In the genomic region with DNA sequence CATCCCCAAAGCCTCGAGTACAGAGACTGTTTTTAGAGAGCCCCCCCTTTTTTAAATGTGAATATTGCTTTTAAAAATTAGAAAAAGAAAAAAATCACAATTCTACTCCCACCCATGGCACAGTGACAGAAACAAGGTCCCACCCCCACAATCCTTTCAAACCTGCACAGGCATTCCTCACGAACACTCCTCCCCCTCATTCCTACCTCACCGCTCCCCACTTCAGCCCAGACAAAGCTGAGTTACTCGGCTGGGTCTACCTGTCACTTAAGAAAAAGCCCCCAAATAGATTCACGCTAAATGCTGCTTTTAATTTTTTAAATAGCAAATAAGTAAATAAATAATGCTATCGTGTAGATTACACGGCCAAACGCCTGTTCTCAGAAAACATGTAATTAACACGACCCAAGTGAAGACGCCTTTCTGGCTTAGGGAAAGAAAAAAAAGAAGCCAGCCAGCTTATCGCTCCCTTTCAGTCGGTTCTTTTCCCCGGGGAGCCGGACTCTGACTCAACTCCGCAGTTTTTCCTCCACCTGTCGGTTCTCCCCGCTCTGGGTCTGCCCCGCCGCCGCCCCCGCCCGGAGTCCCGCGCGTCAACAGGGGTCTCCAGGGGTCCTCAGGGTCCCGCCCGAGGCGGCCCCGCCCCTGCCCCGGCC, we compare ENCODE assay signal across 1 cellular context.
TF ChIP-seq lines count a peak whose summit lies in the region.

No MANE protein-coding gene starts in this region.

TF ChIP-seq in HEK293, 187 proteins besides CTCF, POLR2A, EP300 and RAD21 (continued from another document and continues in another):
- no peak for TF ChIP-seq ZNF660 (tag by site-specific recombination; IDR thresholded peaks at IDR 0.05)
- TF ChIP-seq SCRT1 (tag by site-specific recombination; IDR thresholded peaks at IDR 0.05; ENCODE audit: borderline replicate concordance): no peak
- no peak for TF ChIP-seq KLF16 (tag by site-specific recombination; IDR thresholded peaks at IDR 0.05)
- TF ChIP-seq ZNF133 (tag by site-specific recombination; IDR thresholded peaks at IDR 0.05): no peak
- no peak for TF ChIP-seq ZNF658 (tag by site-specific recombination; IDR thresholded peaks at IDR 0.05)
- no peak for TF ChIP-seq ZNF184 (tag by site-specific recombination; IDR thresholded peaks at IDR 0.05)
- no peak for TF ChIP-seq ZNF426 (tag by site-specific recombination; IDR thresholded peaks at IDR 0.05)
- TF ChIP-seq EGR2 (tag by site-specific recombination; IDR thresholded peaks at IDR 0.05; ENCODE audit: low read depth): peak; percentile 88
- TF ChIP-seq ZFHX2 (tag by site-specific recombination; conservative IDR thresholded peaks at IDR 0.05): peak; percentile 82
- no peak for TF ChIP-seq MEIS1 (CRISPR knock-in tag; IDR thresholded peaks at IDR 0.05; ENCODE audit: borderline replicate concordance)
- no peak for TF ChIP-seq OSR2 (tag by site-specific recombination; IDR thresholded peaks at IDR 0.05)
- TF ChIP-seq ZNF510 (tag by site-specific recombination; IDR thresholded peaks at IDR 0.05; ENCODE audit: insufficient replicate concordance): no peak
- 0 out of 2 replicates have a peak, but pooled peaks have one; percentile 10 for TF ChIP-seq WT1 (tag by site-specific recombination; IDR thresholded peaks at IDR 0.05)
- 0 out of 2 replicates have a peak, but pooled peaks have one; percentile 40 for TF ChIP-seq ZNF366 (tag by site-specific recombination; conservative IDR thresholded peaks at IDR 0.05)
- TF ChIP-seq ZBTB11 (tag by site-specific recombination; conservative IDR thresholded peaks at IDR 0.05; ENCODE audit: low read depth): no peak
- no peak for TF ChIP-seq ZNF654 (tag by site-specific recombination; IDR thresholded peaks at IDR 0.05; ENCODE audit: low read depth)
- TF ChIP-seq, protein P1, sequence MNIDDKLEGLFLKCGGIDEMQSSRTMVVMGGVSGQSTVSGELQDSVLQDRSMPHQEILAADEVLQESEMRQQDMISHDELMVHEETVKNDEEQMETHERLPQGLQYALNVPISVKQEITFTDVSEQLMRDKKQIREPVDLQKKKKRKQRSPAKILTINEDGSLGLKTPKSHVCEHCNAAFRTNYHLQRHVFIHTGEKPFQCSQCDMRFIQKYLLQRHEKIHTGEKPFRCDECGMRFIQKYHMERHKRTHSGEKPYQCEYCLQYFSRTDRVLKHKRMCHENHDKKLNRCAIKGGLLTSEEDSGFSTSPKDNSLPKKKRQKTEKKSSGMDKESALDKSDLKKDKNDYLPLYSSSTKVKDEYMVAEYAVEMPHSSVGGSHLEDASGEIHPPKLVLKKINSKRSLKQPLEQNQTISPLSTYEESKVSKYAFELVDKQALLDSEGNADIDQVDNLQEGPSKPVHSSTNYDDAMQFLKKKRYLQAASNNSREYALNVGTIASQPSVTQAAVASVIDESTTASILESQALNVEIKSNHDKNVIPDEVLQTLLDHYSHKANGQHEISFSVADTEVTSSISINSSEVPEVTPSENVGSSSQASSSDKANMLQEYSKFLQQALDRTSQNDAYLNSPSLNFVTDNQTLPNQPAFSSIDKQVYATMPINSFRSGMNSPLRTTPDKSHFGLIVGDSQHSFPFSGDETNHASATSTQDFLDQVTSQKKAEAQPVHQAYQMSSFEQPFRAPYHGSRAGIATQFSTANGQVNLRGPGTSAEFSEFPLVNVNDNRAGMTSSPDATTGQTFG (tag by site-specific recombination; IDR thresholded peaks at IDR 0.05; ENCODE audit: borderline replicate concordance): no peak
- TF ChIP-seq ZNF169 (tag by site-specific recombination; IDR thresholded peaks at IDR 0.05): no peak
- TF ChIP-seq ZNF629 (tag by site-specific recombination; IDR thresholded peaks at IDR 0.05): 0 out of 2 replicates have a peak, but pooled peaks have one; percentile 14
- no peak for TF ChIP-seq BCL11B (tag by site-specific recombination; IDR thresholded peaks at IDR 0.05; ENCODE audit: low read depth)
- TF ChIP-seq ZBTB26 (tag by site-specific recombination; optimal IDR thresholded peaks at IDR 0.05): no peak
- no peak for TF ChIP-seq ZNF707 (tag by site-specific recombination; IDR thresholded peaks at IDR 0.05)
- TF ChIP-seq SP3 (tag by site-specific recombination; IDR thresholded peaks at IDR 0.05): no peak; the same call in 1 of the 2 replicates
- TF ChIP-seq ZNF792 (tag by site-specific recombination; IDR thresholded peaks at IDR 0.05): no peak
- no peak for TF ChIP-seq ZNF623 (tag by site-specific recombination; IDR thresholded peaks at IDR 0.05)
- peak; percentile 37; the same call in 1 of the 2 replicates for TF ChIP-seq MZF1 (tag by site-specific recombination; IDR thresholded peaks at IDR 0.05; ENCODE audit: borderline replicate concordance)
- TF ChIP-seq ZNF335 (tag by site-specific recombination; conservative IDR thresholded peaks at IDR 0.05): peak; percentile 97
- no peak for TF ChIP-seq ZBTB49 (tag by site-specific recombination; IDR thresholded peaks at IDR 0.05; ENCODE audit: low read depth)
- peak; percentile 50; the same call in 1 of the 2 replicates for TF ChIP-seq SCRT2 (tag by site-specific recombination; IDR thresholded peaks at IDR 0.05)
- TF ChIP-seq ZXDB (tag by site-specific recombination; IDR thresholded peaks at IDR 0.05): 0 out of 2 replicates have a peak, but pooled peaks have one; percentile 15
- 0 out of 2 replicates have a peak, but pooled peaks have one; percentile 5 for TF ChIP-seq KLF9 (tag by site-specific recombination; IDR thresholded peaks at IDR 0.05; ENCODE audit: low read depth)
- TF ChIP-seq, protein P2, sequence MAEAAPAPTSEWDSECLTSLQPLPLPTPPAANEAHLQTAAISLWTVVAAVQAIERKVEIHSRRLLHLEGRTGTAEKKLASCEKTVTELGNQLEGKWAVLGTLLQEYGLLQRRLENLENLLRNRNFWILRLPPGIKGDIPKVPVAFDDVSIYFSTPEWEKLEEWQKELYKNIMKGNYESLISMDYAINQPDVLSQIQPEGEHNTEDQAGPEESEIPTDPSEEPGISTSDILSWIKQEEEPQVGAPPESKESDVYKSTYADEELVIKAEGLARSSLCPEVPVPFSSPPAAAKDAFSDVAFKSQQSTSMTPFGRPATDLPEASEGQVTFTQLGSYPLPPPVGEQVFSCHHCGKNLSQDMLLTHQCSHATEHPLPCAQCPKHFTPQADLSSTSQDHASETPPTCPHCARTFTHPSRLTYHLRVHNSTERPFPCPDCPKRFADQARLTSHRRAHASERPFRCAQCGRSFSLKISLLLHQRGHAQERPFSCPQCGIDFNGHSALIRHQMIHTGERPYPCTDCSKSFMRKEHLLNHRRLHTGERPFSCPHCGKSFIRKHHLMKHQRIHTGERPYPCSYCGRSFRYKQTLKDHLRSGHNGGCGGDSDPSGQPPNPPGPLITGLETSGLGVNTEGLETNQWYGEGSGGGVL (tag by site-specific recombination; IDR thresholded peaks at IDR 0.05): no peak
- no peak for TF ChIP-seq ZNF19 (tag by site-specific recombination; IDR thresholded peaks at IDR 0.05; ENCODE audit: low read depth)
- no peak for TF ChIP-seq ZNF777 (tag by site-specific recombination; IDR thresholded peaks at IDR 0.05; ENCODE audit: borderline replicate concordance)
- no peak for TF ChIP-seq ZNF449 (tag by site-specific recombination; IDR thresholded peaks at IDR 0.05)
- TF ChIP-seq SP2 (tag by site-specific recombination; IDR thresholded peaks at IDR 0.05): peak; percentile 14; the same call in 1 of the 2 replicates
- TF ChIP-seq ZNF362 (tag by site-specific recombination; IDR thresholded peaks at IDR 0.05): no peak
- TF ChIP-seq ZFP41 (tag by site-specific recombination; IDR thresholded peaks at IDR 0.05; ENCODE audit: borderline replicate concordance): no peak
- TF ChIP-seq ZNF146 (tag by site-specific recombination; IDR thresholded peaks at IDR 0.05): no peak
- TF ChIP-seq ZNF600 (tag by site-specific recombination; IDR thresholded peaks at IDR 0.05): no peak
- TF ChIP-seq ZNF561 (tag by site-specific recombination; IDR thresholded peaks at IDR 0.05; ENCODE audit: borderline replicate concordance): no peak
- TF ChIP-seq ZNF23 (tag by site-specific recombination; IDR thresholded peaks at IDR 0.05; ENCODE audit: borderline replicate concordance): no peak
- no peak for TF ChIP-seq ZNF747 (tag by site-specific recombination; IDR thresholded peaks at IDR 0.05)
- TF ChIP-seq ZNF121 (tag by site-specific recombination; IDR thresholded peaks at IDR 0.05): no peak
- TF ChIP-seq TRIM28 (IDR thresholded peaks at IDR 0.05; ENCODE audit: borderline replicate concordance, low read length): no peak
- no peak for TF ChIP-seq ZNF18 (tag by site-specific recombination; IDR thresholded peaks at IDR 0.05)
- no peak for TF ChIP-seq HOXA7 (CRISPR knock-in tag; IDR thresholded peaks at IDR 0.05; ENCODE audit: borderline replicate concordance)
- no peak for TF ChIP-seq SALL2 (tag by site-specific recombination; IDR thresholded peaks at IDR 0.05; ENCODE audit: borderline replicate concordance)
